ENCODE assay signal across 23 cellular contexts in genomic region chr12:23245186-23245585, GRCh38.
"Had no signal": no experiment of that assay in that cellular context is flagged by ENCODE, and none has a peak within 500 bp of the region (broad histone marks: within the 10 kb centered on the region; RNA-seq: fewer than 3 reads in every experiment).

No MANE protein-coding gene starts in this region.

- H3K4me3 ChIP-seq: coronary artery, dorsolateral prefrontal cortex, esophagus squamous epithelium, gastrocnemius medialis, heart right ventricle, left lung, lower lobe of right lung, mucosa of descending colon had no signal

- ATAC-seq: esophagus mucosa, gastrocnemius medialis, heart right ventricle, left cardiac atrium, left lung, left ventricle myocardium superior, lower lobe of right lung, mucosa of descending colon had no signal

- H3K4me3 Mint-ChIP-seq: mesothelial cell of epicardium had no signal

- H3K36me3 ChIP-seq: esophagus squamous epithelium, gastrocnemius medialis, heart right ventricle, left lung, lower lobe of right lung had no signal

- H3K27ac ChIP-seq: coronary artery, dorsolateral prefrontal cortex, epithelial cell of prostate, esophagus squamous epithelium, gastrocnemius medialis, heart right ventricle, left lung, lower lobe of right lung had no signal

- H3K9me3 ChIP-seq: esophagus squamous epithelium, gastrocnemius medialis, heart right ventricle, left lung, lower lobe of right lung, mucosa of descending colon had no signal

- H3K27me3 ChIP-seq: esophagus squamous epithelium, gastrocnemius medialis, heart right ventricle, left lung had no signal

- H3K27ac Mint-ChIP-seq: mesothelial cell of epicardium had no signal

- H3K4me1 ChIP-seq: esophagus squamous epithelium, gastrocnemius medialis, heart right ventricle, left lung, lower lobe of right lung had no signal

- DNase-seq: dermis blood vessel endothelial cell; dorsolateral prefrontal cortex; effector CD4-positive, alpha-beta T cell; effector memory CD4-positive, alpha-beta T cell; erythroblast; esophagus squamous epithelium; foreskin fibroblast; foreskin melanocyte; gastrocnemius medialis; glutamatergic neuron; head of caudate nucleus; heart right ventricle; hippocampal formation; left cardiac atrium; left lung; left ventricle myocardium superior; lower lobe of right lung; mesenchymal stem cell; mucosa of descending colon had no signal
